1 cellular context compared by ENCODE assay signal in the genomic region with DNA sequence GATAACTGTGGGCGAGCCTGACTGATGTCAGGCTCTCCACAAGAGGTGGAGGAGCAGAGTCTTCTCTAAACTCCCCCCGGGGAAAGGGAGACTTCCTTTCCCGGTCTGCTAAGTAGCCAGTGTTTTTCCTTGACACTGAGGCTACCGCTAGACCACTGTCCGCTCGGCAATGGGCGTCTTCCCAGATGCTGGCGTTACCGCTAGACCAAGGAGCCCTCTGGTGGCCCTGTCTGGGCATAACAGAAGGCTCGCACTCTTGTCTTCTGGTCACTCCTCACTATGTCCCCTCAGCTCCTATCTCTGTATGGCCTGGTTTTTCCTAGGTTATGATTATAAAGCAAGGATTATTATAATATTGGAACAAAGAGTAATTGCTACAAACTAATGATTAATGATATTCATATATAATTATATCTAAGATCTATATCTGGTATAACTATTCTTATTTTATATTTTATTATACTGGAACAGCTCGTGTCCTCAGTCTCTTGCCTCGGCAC.
TF ChIP-seq lines count a peak whose summit lies in the region.

No MANE protein-coding gene starts in this region.

TF ChIP-seq in HEK293, 187 proteins besides CTCF, POLR2A, EP300 and RAD21:
- TF ChIP-seq ZNF654 (tag by site-specific recombination; IDR thresholded peaks at IDR 0.05; ENCODE audit: low read depth) = peak; percentile 23; the same call in 1 of the 2 replicates
